1 cellular context compared by ENCODE assay signal in the genomic region with DNA sequence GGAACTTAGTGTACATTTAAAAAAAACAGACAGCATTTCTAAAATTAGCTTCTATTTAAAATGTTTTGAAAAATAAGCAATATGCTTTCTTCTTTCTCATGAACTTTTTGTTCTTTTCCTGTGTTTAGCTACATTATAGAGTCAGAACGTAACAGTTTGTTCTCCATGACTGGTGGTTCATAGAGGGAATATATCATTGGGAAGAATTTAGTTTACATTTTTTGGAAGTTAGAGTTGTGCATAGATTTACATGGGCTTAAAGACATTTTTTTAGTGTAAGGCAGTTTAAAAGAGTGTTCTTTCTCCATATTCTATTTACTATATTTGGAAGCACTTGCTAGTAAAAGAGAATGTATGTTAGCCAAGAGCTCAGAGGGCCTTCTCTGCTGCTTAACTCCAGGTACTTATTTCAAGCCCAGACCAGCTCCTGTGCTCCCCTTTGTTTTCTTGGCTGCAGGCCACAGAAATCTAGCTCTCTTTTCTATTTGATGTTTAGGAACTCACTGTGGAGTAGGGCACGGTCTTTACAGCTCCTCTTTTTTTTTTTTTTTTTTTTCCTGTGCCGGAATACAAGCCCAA.
TF ChIP-seq lines count a peak whose summit lies in the region.

No MANE protein-coding gene starts in this region.

TF ChIP-seq in IMR-90, 13 proteins besides CTCF, POLR2A, EP300 and RAD21:
- TF ChIP-seq USF2 (IDR thresholded peaks at IDR 0.05; ENCODE audit: low read depth, low read length), result no peak
- TF ChIP-seq FOS (IDR thresholded peaks at IDR 0.05; ENCODE audit: low read depth, low read length), result no peak
- no peak for TF ChIP-seq CEBPB (IDR thresholded peaks at IDR 0.05; ENCODE audit: low read depth, low read length)
- no peak for TF ChIP-seq NFE2L2 (IDR thresholded peaks at IDR 0.05; ENCODE audit: low read depth, low read length)
- TF ChIP-seq MAZ (IDR thresholded peaks at IDR 0.05; ENCODE audit: borderline replicate concordance, low read depth, low read length), result no peak
- no peak for TF ChIP-seq ELK1 (IDR thresholded peaks at IDR 0.05; ENCODE audit: borderline replicate concordance, low read depth, low read length)
- no peak for TF ChIP-seq BHLHE40 (IDR thresholded peaks at IDR 0.05; ENCODE audit: low read depth, low read length)
- no peak for TF ChIP-seq CHD1 (IDR thresholded peaks at IDR 0.05; ENCODE audit: low read depth, low read length)
- no peak for TF ChIP-seq MXI1 (IDR thresholded peaks at IDR 0.05; ENCODE audit: borderline replicate concordance, low read depth, low read length)
- no peak for TF ChIP-seq SMC3 (IDR thresholded peaks at IDR 0.05; ENCODE audit: low read depth, low read length)
- TF ChIP-seq RFX5 (IDR thresholded peaks at IDR 0.05; ENCODE audit: low read depth, low read length), result no peak
- TF ChIP-seq MAFK (IDR thresholded peaks at IDR 0.05; ENCODE audit: low read depth, low read length), result no peak
- no peak for TF ChIP-seq RCOR1 (IDR thresholded peaks at IDR 0.05; ENCODE audit: insufficient replicate concordance, low read length)
